In the genomic region with DNA sequence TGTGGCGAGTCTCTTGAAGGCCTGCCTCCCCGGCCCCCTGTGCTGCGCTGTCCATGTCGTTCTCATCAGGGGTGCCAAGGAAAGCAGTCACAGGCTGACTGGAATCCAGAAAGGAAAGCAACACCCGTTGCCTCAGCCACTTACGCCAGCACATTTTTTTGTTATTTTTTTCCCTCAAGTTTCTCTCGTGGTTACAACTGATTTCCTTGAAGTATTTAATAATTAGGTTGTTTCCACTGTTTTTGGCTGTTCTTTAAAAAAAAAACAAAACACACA, we compare ENCODE assay signal across 15 cellular contexts. TPM values are rescaled to one million over a fixed set of nuclear protein-coding genes. Genes with fewer than 3 reads are reported as not detected.
DNase-seq lines count a peak whose midpoint lies in the region; ATAC-seq and TF ChIP-seq lines count a peak whose summit lies in the region.
"Had no signal": no experiment of that assay in that cellular context is flagged by ENCODE, and none has a peak within 500 bp of the region (broad histone marks: within the 10 kb centered on the region; RNA-seq: fewer than 3 reads in every experiment).

No MANE protein-coding gene starts in this region.

- H3K27ac Mint-ChIP-seq in chondrocyte (ENCODE audit: unreplicated experiment): peak overlapping the region; percentile 86
- H3K27ac Mint-ChIP-seq: GM23338 had no signal

- DNase-seq in chondrocyte (ENCODE audit: low spot score) (no peak), fibroblast of gingiva (ENCODE audit: low read depth) (peak; percentile 53), spleen (peak; percentile 18)
- DNase-seq in effector CD8-positive, alpha-beta T cell (lab: John Stamatoyannopoulos, UW): no peak
- DNase-seq: GDM1 had no signal

- no peaks in the 10 kb centered on the region for H3K27me3 ChIP-seq in spleen (replicated peaks in 1 of 7)
- H3K27me3 ChIP-seq: BE2C had no signal

- peaks cover 0 to 100% (median 62%) of the 10 kb centered on the region in 6 donors for H3K36me3 ChIP-seq in spleen

- peaks cover 38% of the 10 kb centered on the region for H3K36me3 Mint-ChIP-seq in chondrocyte (ENCODE audit: low read depth)

- H3K27me3 Mint-ChIP-seq in chondrocyte (ENCODE audit: low read depth): no peaks in the 10 kb centered on the region
- H3K27me3 Mint-ChIP-seq: CD4-positive, alpha-beta memory T cell; IgD-negative memory B cell had no signal

- intact Hi-C loops in spleen (cut with DNase I; ENCODE audit: low total_unique reads): no loop called here

- 89 to 97% (median 91%) methylated on average over 7 of the region's 7 CpGs for WGBS in spleen, 5 donors

- H3K4me3 ChIP-seq in spleen: no peak overlapping the region
- H3K4me3 ChIP-seq: A549, GM23338 had no signal

- ATAC-seq in GM18909 (IDR thresholded peaks at IDR 0.05; ENCODE audit: poor library complexity, unreplicated experiment) (no peak), HG03095 (IDR thresholded peaks at IDR 0.05; ENCODE audit: unreplicated experiment) (no peak), HG02588 (IDR thresholded peaks at IDR 0.05; ENCODE audit: unreplicated experiment) (no peak)

- H3K27ac ChIP-seq in spleen: no peak overlapping the region
- H3K27ac ChIP-seq: A549, C4-2B had no signal

- no peak for TF ChIP-seq POLR2A in spleen (IDR thresholded peaks at IDR 0.05)

- H3K4me1 Mint-ChIP-seq in chondrocyte (ENCODE audit: low read depth): peaks cover 27% of the 10 kb centered on the region

- H3K4me3 Mint-ChIP-seq in chondrocyte (ENCODE audit: unreplicated experiment): no peak overlapping the region
- H3K4me3 Mint-ChIP-seq: CD4-positive, alpha-beta memory T cell; GM23338; IgD-negative memory B cell had no signal

- no peak for TF ChIP-seq CTCF in chondrocyte (IDR thresholded peaks at IDR 0.05)
- TF ChIP-seq CTCF in spleen (IDR thresholded peaks at IDR 0.05 in 8 of 11, conservative IDR thresholded peaks at IDR 0.05 in 3 of 11): no peak

- H3K4me1 ChIP-seq in spleen: peaks cover 0 to 29% (median 9%) of the 10 kb centered on the region in 6 donors
- H3K4me1 ChIP-seq: BE2C, Caco-2 had no signal

- no peaks in the 10 kb centered on the region for H3K9me3 ChIP-seq in spleen
- H3K9me3 ChIP-seq: A549, BE2C, Caco-2 had no signal

- no peaks in the 10 kb centered on the region for H3K9me3 Mint-ChIP-seq in chondrocyte (ENCODE audit: low read depth)
- H3K9me3 Mint-ChIP-seq: GM23338, IgD-negative memory B cell had no signal

RNA-seq across cellular contexts. Expression of gene SLC22A1, which starts 17.9 kb away (rescaled TPM):
- total RNA-seq in chondrocyte: 1.5 to 3.3 TPM (median 2.9 TPM) in 3 replicates
- total RNA-seq in spleen: 1 to 10 TPM; 2.4 to 6.1 (median 4.6) TPM
- 1 to 10 TPM in 2 of 3 donors, under 1 TPM in 1; 0.23 to 2.8 (median 1.3) TPM for polyA plus RNA-seq in spleen

Comparison
In these comparisons a context has a peak if more than half of its experiments do, and no peak if none do; other contexts are left out.
1. DNase-seq: peak in fibroblast of gingiva (single experiment) and spleen (single experiment); none in chondrocyte (single experiment) and effector CD8-positive, alpha-beta T cell (single experiment).